Comparison of ENCODE assay signal across 14 cellular contexts in genomic region chr5:4199036-4199435, GRCh38.
DNase-seq lines count a peak whose midpoint lies in the region; ATAC-seq and TF ChIP-seq lines count a peak whose summit lies in the region.
"Had no signal": no experiment of that assay in that cellular context is flagged by ENCODE, and none has a peak within 500 bp of the region (broad histone marks: within the 10 kb centered on the region; RNA-seq: fewer than 3 reads in every experiment).

No MANE protein-coding gene starts in this region.

- H3K4me1 ChIP-seq in HUES64 (ENCODE audit: insufficient read depth, low read length) (peaks cover 42% of the 10 kb centered on the region), endodermal cell (ENCODE audit: control insufficient read depth, insufficient read depth, low read length) (peaks cover 14% of the 10 kb centered on the region), mesendoderm (ENCODE audit: control insufficient read depth, low read depth, low read length) (peaks cover 4% of the 10 kb centered on the region), left lung (no peaks in the 10 kb centered on the region), SJCRH30 (no peaks in the 10 kb centered on the region), gastroesophageal sphincter (no peaks in the 10 kb centered on the region)

- no peak overlapping the region for H3K56ac ChIP-seq in mesendoderm (ENCODE audit: low read length)

- no peak for ATAC-seq in left lung
- no peak for ATAC-seq in gastroesophageal sphincter
- ATAC-seq: HCT116 had no signal

- no peak overlapping the region for H2BK5ac ChIP-seq in mesendoderm (ENCODE audit: low read length)

- no peak overlapping the region for H2BK15ac ChIP-seq in mesendoderm (replicated peaks; ENCODE audit: low read depth)

- TF ChIP-seq CTCF in endodermal cell (conservative IDR thresholded peaks at IDR 0.05) (no peak), left lung (IDR thresholded peaks at IDR 0.05) (no peak), gastroesophageal sphincter (IDR thresholded peaks at IDR 0.05) (no peak)

- DNase-seq in ELF-1 (ENCODE audit: low read depth, low spot score) (peak; percentile 48), endodermal cell (peak; percentile 62), mesendoderm (peak; percentile 51), left lung (no peak), SJCRH30 (no peak)
- DNase-seq: ACHN; CD4-positive, CD25-positive, alpha-beta regulatory T cell; DMS53; IMR-90 had no signal

- no peak overlapping the region for H4K8ac ChIP-seq in mesendoderm (ENCODE audit: low read depth, low read length)

- no peak overlapping the region for H4K5ac ChIP-seq in mesendoderm (ENCODE audit: low read length)

- TF ChIP-seq POLR2A in gastroesophageal sphincter (IDR thresholded peaks at IDR 0.05): no peak

- no peak overlapping the region for H2AK5ac ChIP-seq in mesendoderm (ENCODE audit: low read length)

- H3K4me2 ChIP-seq in mesendoderm (ENCODE audit: low read length): no peak overlapping the region

- H3K36me3 ChIP-seq in HUES64 (ENCODE audit: insufficient read depth, low read length) (no peaks in the 10 kb centered on the region), endodermal cell (ENCODE audit: control insufficient read depth, insufficient read depth, low read length) (no peaks in the 10 kb centered on the region), mesendoderm (ENCODE audit: control insufficient read depth, insufficient read depth, low read length) (no peaks in the 10 kb centered on the region), left lung (no peaks in the 10 kb centered on the region), SJCRH30 (no peaks in the 10 kb centered on the region), gastroesophageal sphincter (no peaks in the 10 kb centered on the region)
- H3K36me3 ChIP-seq: BLaER1 treated with 17β-estradiol and CSF1 and Interleukin-3, amounts not matched to agents 10 nM and 100 nM had no signal

- H3K27me3 ChIP-seq in HUES64 (ENCODE audit: insufficient read depth, low read length) (peaks cover 2% of the 10 kb centered on the region; the same call in 1 of the 2 replicates), endodermal cell (ENCODE audit: control insufficient read depth, insufficient read depth, low read length, poor library complexity, severe bottlenecking) (no peaks in the 10 kb centered on the region), mesendoderm (ENCODE audit: insufficient read depth, low read length, poor library complexity) (no peaks in the 10 kb centered on the region), left lung (no peaks in the 10 kb centered on the region), SJCRH30 (no peaks in the 10 kb centered on the region), gastroesophageal sphincter (peaks cover 7% of the 10 kb centered on the region)
- H3K27me3 ChIP-seq: BLaER1 treated with 17β-estradiol and CSF1 and Interleukin-3, amounts not matched to agents 10 nM and 100 nM had no signal

- no peak overlapping the region for H2BK120ac ChIP-seq in mesendoderm (ENCODE audit: low read depth, low read length)

- H3K4me3 ChIP-seq in HUES64 (ENCODE audit: low read length) (no peak overlapping the region), endodermal cell (ENCODE audit: low read length) (peak overlapping the region; percentile 19), mesendoderm (ENCODE audit: low read length) (no peak overlapping the region), left lung (no peak overlapping the region), SJCRH30 (no peak overlapping the region), gastroesophageal sphincter (no peak overlapping the region)
- H3K4me3 ChIP-seq: BLaER1 treated with 17β-estradiol and CSF1 and Interleukin-3, amounts not matched to agents 10 nM and 100 nM had no signal

- no peak for TF ChIP-seq EP300 in gastroesophageal sphincter (IDR thresholded peaks at IDR 0.05)

- H3K27me3 Mint-ChIP-seq in endodermal cell (ENCODE audit: insufficient read depth): peaks cover 3% of the 10 kb centered on the region
- H3K27me3 Mint-ChIP-seq: CD4-positive, CD25-positive, alpha-beta regulatory T cell had no signal

- no peak overlapping the region for H3K4ac ChIP-seq in mesendoderm (ENCODE audit: low read depth, low read length)

- H3K9ac ChIP-seq in HUES64 (ENCODE audit: low read depth, low read length): no peak overlapping the region
- H3K9ac ChIP-seq in endodermal cell (ENCODE audit: extremely low read depth, low read length, poor library complexity, severe bottlenecking): no peak overlapping the region
- no peak overlapping the region for H3K9ac ChIP-seq in mesendoderm (ENCODE audit: low read length)
- H3K9ac ChIP-seq: BLaER1 treated with 17β-estradiol and CSF1 and Interleukin-3, amounts not matched to agents 10 nM and 100 nM had no signal

- H3K27ac ChIP-seq in HUES64 (ENCODE audit: low read depth, low read length) (peak overlapping the region; percentile 22; the same call in 1 of the 2 replicates), endodermal cell (ENCODE audit: low read depth, low read length) (no peak overlapping the region), mesendoderm (ENCODE audit: low read depth, low read length) (peak overlapping the region; percentile 29), left lung (no peak overlapping the region), SJCRH30 (no peak overlapping the region), gastroesophageal sphincter (no peak overlapping the region)
- H3K27ac ChIP-seq: BLaER1 treated with 17β-estradiol and CSF1 and Interleukin-3, amounts not matched to agents 10 nM and 100 nM; HL-60 had no signal

- peak overlapping the region; percentile 42 for H3K27ac Mint-ChIP-seq in endodermal cell
- H3K27ac Mint-ChIP-seq: CD4-positive, CD25-positive, alpha-beta regulatory T cell had no signal

- WGBS in HUES64: 63% methylated on average over 4 of the region's 6 CpGs
- 63 to 83% methylated on average over 1 to 6 of the region's 6 CpGs for WGBS in endodermal cell (ENCODE audit: insufficient coverage in 1 of 2, insufficient read length in 1 of 2), 2 experiments
- no CpG with 5 or more reads among the region's 6 CpGs for WGBS in mesendoderm (ENCODE audit: extremely low coverage, insufficient coverage, low lambda C conversion rate)
- WGBS in gastroesophageal sphincter (ENCODE audit: low coverage in 1 of 2), 2 donors: 90 to 100% methylated on average over 2 to 5 of the region's 6 CpGs

- no peaks in the 10 kb centered on the region for H3K79me1 ChIP-seq in mesendoderm (ENCODE audit: low read length)

- H3K36me3 Mint-ChIP-seq in endodermal cell (ENCODE audit: low read depth): no peaks in the 10 kb centered on the region
- H3K36me3 Mint-ChIP-seq: CD4-positive, CD25-positive, alpha-beta regulatory T cell had no signal

- peak overlapping the region; percentile 3 for H3K4me3 Mint-ChIP-seq in endodermal cell
- H3K4me3 Mint-ChIP-seq: CD4-positive, CD25-positive, alpha-beta regulatory T cell had no signal

- no peak overlapping the region for H3K18ac ChIP-seq in mesendoderm (ENCODE audit: low read length)

- no peaks in the 10 kb centered on the region for H3K9me3 Mint-ChIP-seq in endodermal cell

- H3K79me2 ChIP-seq in mesendoderm (ENCODE audit: control insufficient read depth, insufficient read depth, low read length): no peaks in the 10 kb centered on the region

- H3K23ac ChIP-seq in mesendoderm (ENCODE audit: low read length): no peak overlapping the region

- H3K9me3 ChIP-seq in HUES64 (ENCODE audit: insufficient read depth, low read depth, low read length) (no peaks in the 10 kb centered on the region), endodermal cell (ENCODE audit: control insufficient read depth, low read length) (no peaks in the 10 kb centered on the region), left lung (no peaks in the 10 kb centered on the region), SJCRH30 (replicated peaks) (no peaks in the 10 kb centered on the region), gastroesophageal sphincter (no peaks in the 10 kb centered on the region)
- H3K9me3 ChIP-seq: BLaER1 treated with 17β-estradiol and CSF1 and Interleukin-3, amounts not matched to agents 10 nM and 100 nM had no signal

- intact Hi-C loops in left lung (cut with DNase I): no loop called here

- H3K4me1 Mint-ChIP-seq in endodermal cell: peaks cover 57% of the 10 kb centered on the region
- H3K4me1 Mint-ChIP-seq: CD4-positive, CD25-positive, alpha-beta regulatory T cell had no signal

Comparison
In these comparisons a context has a peak if more than half of its experiments do, and no peak if none do; other contexts are left out.
1. DNase-seq: peak in ELF-1 (single experiment), endodermal cell (single experiment) and mesendoderm (single experiment); none in left lung (0 of 2) and SJCRH30 (0 of 2).
2. H3K27ac ChIP-seq: peak in HUES64 (single experiment) and mesendoderm (single experiment); none in endodermal cell (single experiment), left lung (0 of 2), SJCRH30 (single experiment) and gastroesophageal sphincter (0 of 4).